1 cellular context compared by ENCODE assay signal in genomic region chr3:129594907-129595390, GRCh38.
TF ChIP-seq lines count a peak whose summit lies in the region.

No MANE protein-coding gene starts in this region.

TF ChIP-seq in HepG2, 621 proteins besides CTCF, POLR2A, EP300 and RAD21 (continued from another document and continues in another):
- TF ChIP-seq ZNF790 (CRISPR knock-in tag; IDR thresholded peaks at IDR 0.05; ENCODE audit: borderline replicate concordance) (no peak), ZNF788 (CRISPR knock-in tag; IDR thresholded peaks at IDR 0.05; ENCODE audit: borderline replicate concordance) (peak; percentile 46; the same call in 1 of the 2 replicates), BRD4 (CRISPR knock-in tag; IDR thresholded peaks at IDR 0.05) (0 out of 2 replicates have a peak, but pooled peaks have one; percentile 67), ZNF337 (CRISPR knock-in tag; IDR thresholded peaks at IDR 0.05; ENCODE audit: borderline replicate concordance, low read depth) (no peak), TEAD3 (CRISPR knock-in tag; optimal IDR thresholded peaks at IDR 0.05; ENCODE audit: borderline replicate concordance) (peak; percentile 66), KAT7 (CRISPR knock-in tag; IDR thresholded peaks at IDR 0.05; ENCODE audit: borderline replicate concordance) (peak; percentile 45; the same call in 1 of the 2 replicates), HMG20B (CRISPR knock-in tag; conservative IDR thresholded peaks at IDR 0.05) (peak; percentile 57), NFYC (CRISPR knock-in tag; IDR thresholded peaks at IDR 0.05) (peak; percentile 35; the same call in 1 of the 2 replicates), NCOA1 (CRISPR knock-in tag; IDR thresholded peaks at IDR 0.05) (peak; percentile 91), HMGA1 (CRISPR knock-in tag; conservative IDR thresholded peaks at IDR 0.05) (no peak), ZNF747 (CRISPR knock-in tag; IDR thresholded peaks at IDR 0.05; ENCODE audit: borderline replicate concordance) (peak; percentile 60; the same call in 1 of the 2 replicates), FOXO1 (CRISPR knock-in tag; IDR thresholded peaks at IDR 0.05) (peak; percentile 84), ZNF792 (CRISPR knock-in tag; IDR thresholded peaks at IDR 0.05) (peak; percentile 50; the same call in 1 of the 2 replicates), MEF2D (CRISPR knock-in tag; IDR thresholded peaks at IDR 0.05) (peak; percentile 35; the same call in 1 of the 2 replicates), ZNF768 (CRISPR knock-in tag; IDR thresholded peaks at IDR 0.05) (peak; percentile 49; the same call in 1 of the 2 replicates), ZKSCAN8 (CRISPR knock-in tag; IDR thresholded peaks at IDR 0.05; ENCODE audit: borderline replicate concordance) (0 out of 2 replicates have a peak, but pooled peaks have one; percentile 27), PATZ1 (CRISPR knock-in tag; IDR thresholded peaks at IDR 0.05) (peak; percentile 96), HOXA3 (CRISPR knock-in tag; IDR thresholded peaks at IDR 0.05) (peak; percentile 64; the same call in 1 of the 2 replicates), TCF7L2 (IDR thresholded peaks at IDR 0.05; ENCODE audit: low read depth, low read length) (no peak), ZFY (CRISPR knock-in tag; IDR thresholded peaks at IDR 0.05) (peak; percentile 61), ZMYM3 (CRISPR knock-in tag; IDR thresholded peaks at IDR 0.05) (peak; percentile 91), ZNF362 (CRISPR knock-in tag; IDR thresholded peaks at IDR 0.05; ENCODE audit: borderline replicate concordance) (peak; percentile 81), ZNF292 (CRISPR knock-in tag; IDR thresholded peaks at IDR 0.05; ENCODE audit: borderline replicate concordance, low read depth) (peak; percentile 65), JUND (CRISPR knock-in tag; IDR thresholded peaks at IDR 0.05) (peak; percentile 52; the same call in 1 of the 2 replicates), DNMT3B (CRISPR knock-in tag; conservative IDR thresholded peaks at IDR 0.05) (no peak), ZNF563 (CRISPR knock-in tag; IDR thresholded peaks at IDR 0.05) (0 out of 2 replicates have a peak, but pooled peaks have one; percentile 29), ZNF543 (CRISPR knock-in tag; IDR thresholded peaks at IDR 0.05) (peak; percentile 89), ZFP62 (CRISPR knock-in tag; IDR thresholded peaks at IDR 0.05) (no peak), KLF12 (CRISPR knock-in tag; IDR thresholded peaks at IDR 0.05; ENCODE audit: borderline replicate concordance) (0 out of 2 replicates have a peak, but pooled peaks have one; percentile 42), ZNF431 (CRISPR knock-in tag; IDR thresholded peaks at IDR 0.05; ENCODE audit: borderline replicate concordance, low read depth) (no peak), ZNF451 (CRISPR knock-in tag; IDR thresholded peaks at IDR 0.05) (0 out of 2 replicates have a peak, but pooled peaks have one; percentile 29), ZNF232 (CRISPR knock-in tag; IDR thresholded peaks at IDR 0.05; ENCODE audit: borderline replicate concordance) (peak; percentile 87; the same call in 1 of the 2 replicates), ZNF343 (CRISPR knock-in tag; IDR thresholded peaks at IDR 0.05) (0 out of 2 replicates have a peak, but pooled peaks have one; percentile 60), CHD2 (IDR thresholded peaks at IDR 0.05; ENCODE audit: low read depth, low read length) (no peak), THAP7 (CRISPR knock-in tag; IDR thresholded peaks at IDR 0.05) (no peak), FOXA3 (CRISPR knock-in tag; IDR thresholded peaks at IDR 0.05) (peak; percentile 71), TAF1 (CRISPR knock-in tag; IDR thresholded peaks at IDR 0.05) (peak; percentile 77), AKAP8 (CRISPR knock-in tag; IDR thresholded peaks at IDR 0.05) (no peak), PRDM10 (CRISPR knock-in tag; IDR thresholded peaks at IDR 0.05; ENCODE audit: low read depth) (peak; percentile 69; the same call in 1 of the 2 replicates)
- TF ChIP-seq, protein P1, sequence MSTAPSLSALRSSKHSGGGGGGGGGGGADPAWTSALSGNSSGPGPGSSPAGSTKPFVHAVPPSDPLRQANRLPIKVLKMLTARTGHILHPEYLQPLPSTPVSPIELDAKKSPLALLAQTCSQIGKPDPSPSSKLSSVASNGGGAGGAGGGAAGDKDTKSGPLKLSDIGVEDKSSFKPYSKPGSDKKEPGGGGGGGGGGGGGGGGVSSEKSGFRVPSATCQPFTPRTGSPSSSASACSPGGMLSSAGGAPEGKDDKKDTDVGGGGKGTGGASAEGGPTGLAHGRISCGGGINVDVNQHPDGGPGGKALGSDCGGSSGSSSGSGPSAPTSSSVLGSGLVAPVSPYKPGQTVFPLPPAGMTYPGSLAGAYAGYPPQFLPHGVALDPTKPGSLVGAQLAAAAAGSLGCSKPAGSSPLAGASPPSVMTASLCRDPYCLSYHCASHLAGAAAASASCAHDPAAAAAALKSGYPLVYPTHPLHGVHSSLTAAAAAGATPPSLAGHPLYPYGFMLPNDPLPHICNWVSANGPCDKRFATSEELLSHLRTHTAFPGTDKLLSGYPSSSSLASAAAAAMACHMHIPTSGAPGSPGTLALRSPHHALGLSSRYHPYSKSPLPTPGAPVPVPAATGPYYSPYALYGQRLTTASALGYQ (CRISPR knock-in tag; IDR thresholded peaks at IDR 0.05), result peak; percentile 76; the same call in 1 of the 2 replicates
- TF ChIP-seq, protein P2, sequence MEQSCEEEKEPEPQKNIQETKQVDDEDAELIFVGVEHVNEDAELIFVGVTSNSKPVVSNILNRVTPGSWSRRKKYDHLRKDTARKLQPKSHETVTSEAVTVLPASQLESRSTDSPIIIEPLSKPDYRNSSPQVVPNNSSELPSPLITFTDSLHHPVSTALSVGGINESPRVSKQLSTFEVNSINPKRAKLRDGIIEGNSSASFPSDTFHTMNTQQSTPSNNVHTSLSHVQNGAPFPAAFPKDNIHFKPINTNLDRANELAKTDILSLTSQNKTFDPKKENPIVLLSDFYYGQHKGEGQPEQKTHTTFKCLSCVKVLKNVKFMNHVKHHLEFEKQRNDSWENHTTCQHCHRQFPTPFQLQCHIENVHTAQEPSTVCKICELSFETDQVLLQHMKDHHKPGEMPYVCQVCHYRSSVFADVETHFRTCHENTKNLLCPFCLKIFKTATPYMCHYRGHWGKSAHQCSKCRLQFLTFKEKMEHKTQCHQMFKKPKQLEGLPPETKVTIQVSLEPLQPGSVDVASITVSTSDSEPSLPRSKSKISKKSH (CRISPR knock-in tag; IDR thresholded peaks at IDR 0.05; ENCODE audit: borderline replicate concordance), result peak; percentile 41; the same call in 1 of the 2 replicates
- TF ChIP-seq, protein P3, sequence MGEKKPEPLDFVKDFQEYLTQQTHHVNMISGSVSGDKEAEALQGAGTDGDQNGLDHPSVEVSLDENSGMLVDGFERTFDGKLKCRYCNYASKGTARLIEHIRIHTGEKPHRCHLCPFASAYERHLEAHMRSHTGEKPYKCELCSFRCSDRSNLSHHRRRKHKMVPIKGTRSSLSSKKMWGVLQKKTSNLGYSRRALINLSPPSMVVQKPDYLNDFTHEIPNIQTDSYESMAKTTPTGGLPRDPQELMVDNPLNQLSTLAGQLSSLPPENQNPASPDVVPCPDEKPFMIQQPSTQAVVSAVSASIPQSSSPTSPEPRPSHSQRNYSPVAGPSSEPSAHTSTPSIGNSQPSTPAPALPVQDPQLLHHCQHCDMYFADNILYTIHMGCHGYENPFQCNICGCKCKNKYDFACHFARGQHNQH (CRISPR knock-in tag; IDR thresholded peaks at IDR 0.05), result peak; percentile 78
- TF ChIP-seq, protein P4, sequence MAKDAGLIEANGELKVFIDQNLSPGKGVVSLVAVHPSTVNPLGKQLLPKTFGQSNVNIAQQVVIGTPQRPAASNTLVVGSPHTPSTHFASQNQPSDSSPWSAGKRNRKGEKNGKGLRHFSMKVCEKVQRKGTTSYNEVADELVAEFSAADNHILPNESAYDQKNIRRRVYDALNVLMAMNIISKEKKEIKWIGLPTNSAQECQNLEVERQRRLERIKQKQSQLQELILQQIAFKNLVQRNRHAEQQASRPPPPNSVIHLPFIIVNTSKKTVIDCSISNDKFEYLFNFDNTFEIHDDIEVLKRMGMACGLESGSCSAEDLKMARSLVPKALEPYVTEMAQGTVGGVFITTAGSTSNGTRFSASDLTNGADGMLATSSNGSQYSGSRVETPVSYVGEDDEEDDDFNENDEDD (CRISPR knock-in tag; IDR thresholded peaks at IDR 0.05; ENCODE audit: borderline replicate concordance), result 0 out of 2 replicates have a peak, but pooled peaks have one; percentile 63
- TF ChIP-seq, protein P5, sequence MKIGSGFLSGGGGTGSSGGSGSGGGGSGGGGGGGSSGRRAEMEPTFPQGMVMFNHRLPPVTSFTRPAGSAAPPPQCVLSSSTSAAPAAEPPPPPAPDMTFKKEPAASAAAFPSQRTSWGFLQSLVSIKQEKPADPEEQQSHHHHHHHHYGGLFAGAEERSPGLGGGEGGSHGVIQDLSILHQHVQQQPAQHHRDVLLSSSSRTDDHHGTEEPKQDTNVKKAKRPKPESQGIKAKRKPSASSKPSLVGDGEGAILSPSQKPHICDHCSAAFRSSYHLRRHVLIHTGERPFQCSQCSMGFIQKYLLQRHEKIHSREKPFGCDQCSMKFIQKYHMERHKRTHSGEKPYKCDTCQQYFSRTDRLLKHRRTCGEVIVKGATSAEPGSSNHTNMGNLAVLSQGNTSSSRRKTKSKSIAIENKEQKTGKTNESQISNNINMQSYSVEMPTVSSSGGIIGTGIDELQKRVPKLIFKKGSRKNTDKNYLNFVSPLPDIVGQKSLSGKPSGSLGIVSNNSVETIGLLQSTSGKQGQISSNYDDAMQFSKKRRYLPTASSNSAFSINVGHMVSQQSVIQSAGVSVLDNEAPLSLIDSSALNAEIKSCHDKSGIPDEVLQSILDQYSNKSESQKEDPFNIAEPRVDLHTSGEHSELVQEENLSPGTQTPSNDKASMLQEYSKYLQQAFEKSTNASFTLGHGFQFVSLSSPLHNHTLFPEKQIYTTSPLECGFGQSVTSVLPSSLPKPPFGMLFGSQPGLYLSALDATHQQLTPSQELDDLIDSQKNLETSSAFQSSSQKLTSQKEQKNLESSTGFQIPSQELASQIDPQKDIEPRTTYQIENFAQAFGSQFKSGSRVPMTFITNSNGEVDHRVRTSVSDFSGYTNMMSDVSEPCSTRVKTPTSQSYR (CRISPR knock-in tag; IDR thresholded peaks at IDR 0.05; ENCODE audit: borderline replicate concordance), result no peak
- TF ChIP-seq, protein P6, sequence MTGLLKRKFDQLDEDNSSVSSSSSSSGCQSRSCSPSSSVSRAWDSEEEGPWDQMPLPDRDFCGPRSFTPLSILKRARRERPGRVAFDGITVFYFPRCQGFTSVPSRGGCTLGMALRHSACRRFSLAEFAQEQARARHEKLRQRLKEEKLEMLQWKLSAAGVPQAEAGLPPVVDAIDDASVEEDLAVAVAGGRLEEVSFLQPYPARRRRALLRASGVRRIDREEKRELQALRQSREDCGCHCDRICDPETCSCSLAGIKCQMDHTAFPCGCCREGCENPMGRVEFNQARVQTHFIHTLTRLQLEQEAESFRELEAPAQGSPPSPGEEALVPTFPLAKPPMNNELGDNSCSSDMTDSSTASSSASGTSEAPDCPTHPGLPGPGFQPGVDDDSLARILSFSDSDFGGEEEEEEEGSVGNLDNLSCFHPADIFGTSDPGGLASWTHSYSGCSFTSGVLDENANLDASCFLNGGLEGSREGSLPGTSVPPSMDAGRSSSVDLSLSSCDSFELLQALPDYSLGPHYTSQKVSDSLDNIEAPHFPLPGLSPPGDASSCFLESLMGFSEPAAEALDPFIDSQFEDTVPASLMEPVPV (CRISPR knock-in tag; IDR thresholded peaks at IDR 0.05), result 0 out of 2 replicates have a peak, but pooled peaks have one; percentile 35
